In the genomic region with DNA sequence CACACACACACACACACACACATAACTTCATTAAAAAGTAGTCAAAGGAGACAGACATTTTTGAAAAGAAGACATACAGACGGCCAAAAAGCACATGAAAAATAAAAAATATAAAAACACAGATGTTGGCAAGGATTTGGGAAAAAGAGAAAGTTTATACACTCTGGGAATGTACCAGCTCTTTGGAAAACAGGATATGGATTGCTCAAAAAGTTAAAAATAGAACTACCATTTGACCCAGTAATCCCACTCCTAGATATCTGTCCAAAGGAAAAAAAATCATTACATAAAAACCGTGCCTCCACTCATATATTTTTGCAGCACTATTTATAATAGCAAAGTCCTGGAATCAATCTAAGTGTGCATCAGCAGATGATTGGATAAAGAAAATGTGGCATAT, we compare ENCODE assay signal across 31 cellular contexts.
"Had no signal": no experiment of that assay in that cellular context is flagged by ENCODE, and none has a peak within 500 bp of the region (broad histone marks: within the 10 kb centered on the region; RNA-seq: fewer than 3 reads in every experiment).

No MANE protein-coding gene starts in this region.

- H3K36me3 ChIP-seq: ascending aorta, cardiac muscle cell had no signal

- DNase-seq: activated B cell treated with CpG ODN at 0.5 μM for 24 hours; activated CD4-positive, alpha-beta memory T cell treated with anti-CD3 and anti-CD28 coated beads for 36 hours; activated CD4-positive, alpha-beta T cell treated with anti-CD3 and anti-CD28 coated beads for 4 hours; activated CD4-positive, alpha-beta T cell treated with anti-CD3 and anti-CD28 coated beads, Interleukin-2, amount 10 ng/mL, durations not matched to agents 24 days and 14 days; activated CD4-positive, alpha-beta T cell treated with anti-CD3 and anti-CD28 coated beads, Interleukin-2, amount 50 U/mL, for 1 hour; activated CD4-positive, alpha-beta T cell treated with anti-CD3 and anti-CD28 coated beads, Interleukin-2, amount 50 U/mL, for 4 hours; activated CD4-positive, CD25-positive, alpha-beta regulatory T cell treated with anti-CD3 and anti-CD28 coated beads, Interleukin-2, amount 50 U/mL, for 72 hours; activated CD8-positive, alpha-beta memory T cell treated with anti-CD3 and anti-CD28 coated beads, Interleukin-2, amount 50 U/mL, for 4 hours; activated CD8-positive, alpha-beta T cell treated with anti-CD3 and anti-CD28 coated beads for 36 hours; activated effector memory CD4-positive, alpha-beta T cell treated with anti-CD3 and anti-CD28 coated beads, Interleukin-2, amount 50 U/mL, for 16 hours; activated gamma-delta T cell treated with Interleukin-2 at 50 U/mL for 16 hours; activated naive CD4-positive, alpha-beta T cell; activated naive CD4-positive, alpha-beta T cell treated with anti-CD3 and anti-CD28 coated beads for 36 hours; activated naive CD4-positive, alpha-beta T cell treated with anti-CD3 and anti-CD28 coated beads, Interleukin-2, amount 50 U/mL, for 16 hours; activated naive CD8-positive, alpha-beta T cell treated with anti-CD3 and anti-CD28 coated beads for 36 hours; activated T-cell treated with anti-CD3 and anti-CD28 coated beads for 4 hours; activated T-cell treated with anti-CD3 and anti-CD28 coated beads, Interleukin-2, amount 50 U/mL, for 1 hour; activated T-cell treated with anti-CD3 and anti-CD28 coated beads, Interleukin-2, amount 50 U/mL, for 4 hours; activated T-cell treated with anti-CD3 and anti-CD28 coated beads, Interleukin-2, amount 50 U/mL, for 72 hours; amygdala; anterior cingulate cortex; central memory CD4-positive, alpha-beta T cell; SW 1271; T-helper 1 cell; T-helper 2 cell; T-helper 9 cell had no signal

- H3K27ac ChIP-seq: ascending aorta, cardiac muscle cell had no signal

- ATAC-seq: activated CD8-positive, alpha-beta T cell treated with anti-CD3 and anti-CD28 coated beads for 36 hours; activated naive CD4-positive, alpha-beta T cell treated with anti-CD3 and anti-CD28 coated beads, Interleukin-2, amount 50 U/mL, for 72 hours; activated T-cell treated with anti-CD3 and anti-CD28 coated beads, Interleukin-2, amount 50 U/mL, for 4 hours; activated T-cell treated with anti-CD3 and anti-CD28 coated beads, Interleukin-2, amount 50 U/mL, for 72 hours; activated T-helper 17 cell treated with anti-CD3 and anti-CD28 coated beads, Interleukin-2, amount 50 U/mL, for 72 hours had no signal

- FAIRE-seq: bronchial epithelial cell had no signal

- H3K4me3 ChIP-seq: ascending aorta, cardiac muscle cell had no signal

- H3K9me3 ChIP-seq: ascending aorta had no signal

- H3K27me3 ChIP-seq: ascending aorta, cardiac muscle cell had no signal
